In genomic region chr3:188001052-188001567, GRCh38 we compare ENCODE assay signal across 13 cellular contexts.
A peak's percentile ranks its signal among the peaks of the same experiment; 100 is the strongest.
DNase-seq lines count a peak whose midpoint lies in the region; ATAC-seq and TF ChIP-seq lines count a peak whose summit lies in the region.
"Had no signal": no experiment of that assay in that cellular context is flagged by ENCODE, and none has a peak within 500 bp of the region (broad histone marks: within the 10 kb centered on the region; RNA-seq: fewer than 3 reads in every experiment).

No MANE protein-coding gene starts in this region.

- peaks cover 3% of the 10 kb centered on the region; the same call in 1 of the 2 replicates for H3F3A ChIP-seq in OCI-LY1 (ENCODE audit: insufficient read depth, low read length)

- peak overlapping the region; percentile 67 for H3K4me2 ChIP-seq in OCI-LY1 (ENCODE audit: low read length)

- H3K36me3 ChIP-seq in HEK293 (ENCODE audit: control insufficient read depth in 2 of 2, insufficient read depth in 1 of 2, low read length in 2 of 2) (no peaks in the 10 kb centered on the region), OCI-LY1 (ENCODE audit: insufficient read depth, low read length) (no peaks in the 10 kb centered on the region), liver (ENCODE audit: control insufficient read depth in 4 of 4, insufficient read depth in 3 of 4, low read depth in 1 of 4, low read length in 3 of 4) (no peaks in the 10 kb centered on the region)

- H3K27ac ChIP-seq in HEK293 (ENCODE audit: extremely low read depth, low read depth, low read length), result no peak overlapping the region
- peak overlapping the region; percentile 98 for H3K27ac ChIP-seq in OCI-LY1 (ENCODE audit: low read depth, low read length, poor library complexity, severe bottlenecking)
- H3K27ac ChIP-seq in liver (ENCODE audit: low read depth in 1 of 2, low read length in 2 of 2), result peak overlapping the region; percentile 12 to 69

- H3K9me2 ChIP-seq in OCI-LY1 (ENCODE audit: low read depth, low read length), result no peaks in the 10 kb centered on the region

- peak in 1 of 2 donors; percentile 21 for TF ChIP-seq RAD21 in liver (IDR thresholded peaks at IDR 0.05)

- POLR2A ChIA-PET in HEK293 (lab: Yijun Ruan, JAX), result no interaction called here

- H3K4me3 ChIP-seq in HEK293 (ENCODE audit: low read depth, low read length) (no peak overlapping the region), OCI-LY1 (ENCODE audit: low read depth, low read length, poor library complexity, severe bottlenecking) (peak overlapping the region; percentile 49), liver (ENCODE audit: low read depth in 1 of 3, low read length in 3 of 3) (no peak overlapping the region)

- ATAC-seq in GM18867 (IDR thresholded peaks at IDR 0.05; ENCODE audit: unreplicated experiment) (no peak), HG03039 (IDR thresholded peaks at IDR 0.05; ENCODE audit: unreplicated experiment) (no peak)

- H4K20me1 ChIP-seq in OCI-LY1 (ENCODE audit: insufficient read depth, low read length), result no peaks in the 10 kb centered on the region

- no peak overlapping the region for H2AFZ ChIP-seq in OCI-LY1 (ENCODE audit: low read length)

- CTCF ChIA-PET in HEK293 (lab: Yijun Ruan, JAX), result no interaction called here

- H3K27me3 ChIP-seq in OCI-LY1 (ENCODE audit: insufficient read depth, low read length) (no peaks in the 10 kb centered on the region), liver (ENCODE audit: control insufficient read depth in 4 of 4, insufficient read depth in 4 of 4, low read length in 3 of 4) (no peaks in the 10 kb centered on the region)

- TF ChIP-seq CTCF in HEK293 (tag by site-specific recombination; IDR thresholded peaks at IDR 0.05), result no peak
- TF ChIP-seq CTCF in OCI-LY1 (IDR thresholded peaks at IDR 0.05; ENCODE audit: low read length), result no peak
- TF ChIP-seq CTCF in liver (IDR thresholded peaks at IDR 0.05; ENCODE audit: low read depth, low read length, missing input control), result no peak

- peak overlapping the region; percentile 75 for H3K9ac ChIP-seq in OCI-LY1 (ENCODE audit: low read length)
- no peak overlapping the region for H3K9ac ChIP-seq in liver (ENCODE audit: low read depth in 1 of 2, low read length in 2 of 2)

- DNase-seq in NCI-H1417 (lab: John Stamatoyannopoulos, UW) (peak in 2 of 3 experiments; percentile 16 to 32), NCI-H1417 treated with DMSO at 0.1 percent for 48 hours (lab: John Stamatoyannopoulos, UW) (no peak), NCI-H524 (lab: John Stamatoyannopoulos, UW) (no peak)
- DNase-seq: activated CD8-positive, alpha-beta memory T cell treated with anti-CD3 and anti-CD28 coated beads for 24 hours; amniotic stem cell; dermis blood vessel endothelial cell; NCI-H1048; stimulated activated CD4-positive, alpha-beta T cell treated with anti-CD3 and anti-CD28 coated beads, Interleukin-15, amount 100 ng/mL, for 24 hours had no signal

- no peaks in the 10 kb centered on the region for H3K79me2 ChIP-seq in OCI-LY1 (ENCODE audit: insufficient read depth, low read length)

- 33% methylated on average over 3 of the region's 3 CpGs for WGBS in liver

- H3K9me3 ChIP-seq in HEK293 (ENCODE audit: control insufficient read depth, insufficient read depth, low read depth, low read length), result no peaks in the 10 kb centered on the region
- H3K9me3 ChIP-seq in OCI-LY1 (ENCODE audit: low read length), result no peaks in the 10 kb centered on the region
- no peaks in the 10 kb centered on the region for H3K9me3 ChIP-seq in liver (ENCODE audit: control insufficient read depth in 4 of 4, low read length in 3 of 4)

- H3K4me1 ChIP-seq in HEK293 (ENCODE audit: control insufficient read depth, insufficient read depth, low read length), result no peaks in the 10 kb centered on the region; the same call in 1 of the 2 replicates
- peaks cover 88% of the 10 kb centered on the region for H3K4me1 ChIP-seq in OCI-LY1 (ENCODE audit: insufficient read depth, low read length, severe bottlenecking)
- peaks cover 16 to 68% (median 57%) of the 10 kb centered on the region in 4 donors for H3K4me1 ChIP-seq in liver (ENCODE audit: control insufficient read depth in 4 of 4, insufficient read depth in 4 of 4, low read length in 3 of 4)

TF ChIP-seq in HEK293, 187 proteins besides CTCF, POLR2A, EP300 and RAD21:
- TF ChIP-seq ZIC2 (tag by site-specific recombination; IDR thresholded peaks at IDR 0.05) (peak; percentile 92), ZNF624 (tag by site-specific recombination; IDR thresholded peaks at IDR 0.05) (no peak)

TF ChIP-seq in liver, 16 proteins besides CTCF, POLR2A, EP300 and RAD21:
- TF ChIP-seq, protein P1, sequence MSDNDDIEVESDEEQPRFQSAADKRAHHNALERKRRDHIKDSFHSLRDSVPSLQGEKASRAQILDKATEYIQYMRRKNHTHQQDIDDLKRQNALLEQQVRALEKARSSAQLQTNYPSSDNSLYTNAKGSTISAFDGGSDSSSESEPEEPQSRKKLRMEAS (IDR thresholded peaks at IDR 0.05), result peak; percentile 24
- TF ChIP-seq SP1 (IDR thresholded peaks at IDR 0.05) (peak; percentile 4), HNF4G (IDR thresholded peaks at IDR 0.05) (no peak), EGR1 (IDR thresholded peaks at IDR 0.05; ENCODE audit: low read depth in 2 of 2) (no peak), GABPA (IDR thresholded peaks at IDR 0.05 in 1 of 2, conservative IDR thresholded peaks at IDR 0.05 in 1 of 2) (no peak), JUND (IDR thresholded peaks at IDR 0.05) (peak in 1 of 2 donors; percentile 37), RXRA (IDR thresholded peaks at IDR 0.05) (peak in 1 of 2 donors; percentile 35), HNF4A (conservative IDR thresholded peaks at IDR 0.05) (peak in 1 of 2 donors; percentile 52), FOXA2 (IDR thresholded peaks at IDR 0.05) (peak; percentile 55)
- TF ChIP-seq, protein P2, sequence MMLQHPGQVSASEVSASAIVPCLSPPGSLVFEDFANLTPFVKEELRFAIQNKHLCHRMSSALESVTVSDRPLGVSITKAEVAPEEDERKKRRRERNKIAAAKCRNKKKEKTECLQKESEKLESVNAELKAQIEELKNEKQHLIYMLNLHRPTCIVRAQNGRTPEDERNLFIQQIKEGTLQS (IDR thresholded peaks at IDR 0.05), result no peak
TF ChIP-seq in liver: peak in this region for 6.

Comparison
In these comparisons a context has a peak if more than half of its experiments do, and no peak if none do; other contexts are left out.
1. DNase-seq: peak in NCI-H1417 (2 of 3); none in NCI-H1417 treated with DMSO at 0.1 percent for 48 hours (single experiment) and NCI-H524 (0 of 2).